Comparison of ENCODE assay signal across 8 cellular contexts in genomic region chr5:543755-544674, GRCh38. TPM values are rescaled to one million over a fixed set of nuclear protein-coding genes. Genes with fewer than 3 reads are reported as not detected.
DNase-seq lines count a peak whose midpoint lies in the region; ATAC-seq, FAIRE-seq and TF ChIP-seq lines count a peak whose summit lies in the region.

No MANE protein-coding gene starts in this region.

- CTCF ChIA-PET in OCI-LY7 (lab: Charles Lee; ENCODE audit: unreplicated experiment): no interaction called here

- H3K4me2 ChIP-seq in OCI-LY7 (ENCODE audit: low read length) (peak overlapping the region; percentile 71), hepatocyte (no peak overlapping the region)

- 10 to 44% (median 25%) methylated on average over 20 to 30 of the region's 30 CpGs for WGBS in spleen, 5 donors
- 89% methylated on average over 26 of the region's 30 CpGs for WGBS in hepatocyte (ENCODE audit: low lambda C conversion rate, missing lambda C conversion rate)

- FAIRE-seq in RCC 7860 (lab: Jason Lieb, UNC): no peak

- no peaks in the 10 kb centered on the region for H3K36me3 Mint-ChIP-seq in activated naive CD8-positive, alpha-beta T cell treated with anti-CD3 and anti-CD28 coated beads, Interleukin-2, amount 50 U/mL, for 24 hours (ENCODE audit: low read depth)

- H3K4me1 Mint-ChIP-seq in activated naive CD8-positive, alpha-beta T cell treated with anti-CD3 and anti-CD28 coated beads, Interleukin-2, amount 50 U/mL, for 24 hours: peaks cover 19% of the 10 kb centered on the region

- no peaks in the 10 kb centered on the region for H3K79me2 ChIP-seq in OCI-LY7 (ENCODE audit: insufficient read depth, low read depth, low read length)
- no peaks in the 10 kb centered on the region for H3K79me2 ChIP-seq in hepatocyte

- H3K36me3 ChIP-seq in OCI-LY7 (ENCODE audit: insufficient read depth, low read length) (no peaks in the 10 kb centered on the region), spleen (no peaks in the 10 kb centered on the region), hepatocyte (replicated peaks; ENCODE audit: insufficient read depth, low read depth) (no peaks in the 10 kb centered on the region)

- H3K9me3 Mint-ChIP-seq in activated naive CD8-positive, alpha-beta T cell treated with anti-CD3 and anti-CD28 coated beads, Interleukin-2, amount 50 U/mL, for 24 hours: no peaks in the 10 kb centered on the region

- H3K9me3 ChIP-seq in OCI-LY7 (ENCODE audit: low read length) (no peaks in the 10 kb centered on the region), spleen (peaks cover 0 to 4% (median 0%) of the 10 kb centered on the region in 8 donors), hepatocyte (ENCODE audit: low read depth) (no peaks in the 10 kb centered on the region)

- H3K27ac ChIP-seq in OCI-LY7 (ENCODE audit: low read depth, low read length, poor library complexity, severe bottlenecking): peak overlapping the region; percentile 48
- H3K27ac ChIP-seq in spleen: peak overlapping the region; percentile 16 to 82 (median 68)
- no peak overlapping the region for H3K27ac ChIP-seq in hepatocyte

- BruUV-seq in OCI-LY7 (replicated peaks; lab: Mats Ljungman, UMichigan): no TSS peak

- TF ChIP-seq POLR2A in spleen (IDR thresholded peaks at IDR 0.05): no peak

- H3K9me2 ChIP-seq in OCI-LY7 (ENCODE audit: insufficient read depth, low read length) (no peaks in the 10 kb centered on the region), hepatocyte (replicated peaks; ENCODE audit: insufficient read depth) (no peaks in the 10 kb centered on the region)

- peak; percentile 86 for ATAC-seq in GM18861 (IDR thresholded peaks at IDR 0.05; ENCODE audit: unreplicated experiment)
- peak; percentile 93 for ATAC-seq in HG02884 (IDR thresholded peaks at IDR 0.05; ENCODE audit: unreplicated experiment)
- ATAC-seq in activated naive CD8-positive, alpha-beta T cell treated with anti-CD3 and anti-CD28 coated beads, Interleukin-2, amount 50 U/mL, for 24 hours: peak; percentile 73

- H3K4me3 ChIP-seq in OCI-LY7 (ENCODE audit: low read depth, low read length, poor library complexity, severe bottlenecking) (peak overlapping the region; percentile 33), spleen (peak overlapping the region in 5 of 8 donors; percentile 2 to 58 (median 17)), hepatocyte (no peak overlapping the region)

- intact Hi-C loops in OCI-LY7 (cut with micrococcal nuclease; ENCODE audit: unreplicated experiment): loop anchor here (1.0 kb wide), 1 partner anchor 68 kb away; the partner anchor contains the start of gene CEP72
- intact Hi-C loops in spleen (cut with DNase I; ENCODE audit: low total_unique reads): no loop called here

- POLR2A ChIA-PET in OCI-LY7 (lab: Charles Lee): interaction anchor here (1.9 kb wide), 1 partner anchor 14 kb away, joined by 7 read pairs; no protein-coding TSS in a partner anchor

- H3K27me3 ChIP-seq in spleen (replicated peaks in 1 of 7): peaks cover 0 to 74% (median 51%) of the 10 kb centered on the region in 7 donors
- peaks cover 7% of the 10 kb centered on the region for H3K27me3 ChIP-seq in hepatocyte

- DNase-seq in OCI-LY7 (ENCODE audit: low spot score) (peak; percentile 90), spleen (peak; percentile 94), hepatocyte (ENCODE audit: low spot score) (no peak), HuH-7.5 (ENCODE audit: low spot score) (no peak), RCC 7860 (ENCODE audit: low spot score) (no peak)
- DNase-seq in activated naive CD8-positive, alpha-beta T cell treated with anti-CD3 and anti-CD28 coated beads, Interleukin-2, amount 50 U/mL, for 24 hours: peak; percentile 70

- no peaks in the 10 kb centered on the region for H4K20me1 ChIP-seq in OCI-LY7 (ENCODE audit: insufficient read depth, low read length)
- H4K20me1 ChIP-seq in hepatocyte (ENCODE audit: insufficient read depth, poor library complexity, severe bottlenecking): no peaks in the 10 kb centered on the region

- peak overlapping the region; percentile 56; the same call in 1 of the 2 replicates for H2AFZ ChIP-seq in OCI-LY7 (ENCODE audit: low read length)
- no peak overlapping the region for H2AFZ ChIP-seq in hepatocyte

- peaks cover 16% of the 10 kb centered on the region for H3K4me1 ChIP-seq in OCI-LY7 (ENCODE audit: insufficient read depth, low read length, poor library complexity, severe bottlenecking)
- peaks cover 12 to 38% (median 16%) of the 10 kb centered on the region in 6 donors for H3K4me1 ChIP-seq in spleen
- H3K4me1 ChIP-seq in hepatocyte (ENCODE audit: insufficient read depth): peaks cover 8% of the 10 kb centered on the region

- H3K27ac Mint-ChIP-seq in activated naive CD8-positive, alpha-beta T cell treated with anti-CD3 and anti-CD28 coated beads, Interleukin-2, amount 50 U/mL, for 24 hours: peak overlapping the region; percentile 59

- TF ChIP-seq CTCF in OCI-LY7 (conservative IDR thresholded peaks at IDR 0.05; ENCODE audit: low read length): no peak
- no peak for TF ChIP-seq CTCF in spleen (IDR thresholded peaks at IDR 0.05 in 8 of 11, conservative IDR thresholded peaks at IDR 0.05 in 3 of 11)
- no peak for TF ChIP-seq CTCF in hepatocyte (IDR thresholded peaks at IDR 0.05; ENCODE audit: poor library complexity)

- peaks cover 20% of the 10 kb centered on the region for H3K27me3 Mint-ChIP-seq in activated naive CD8-positive, alpha-beta T cell treated with anti-CD3 and anti-CD28 coated beads, Interleukin-2, amount 50 U/mL, for 24 hours

- H3K4me3 Mint-ChIP-seq in activated naive CD8-positive, alpha-beta T cell treated with anti-CD3 and anti-CD28 coated beads, Interleukin-2, amount 50 U/mL, for 24 hours: peak overlapping the region; percentile 17

RNA-seq across cellular contexts. Expression of gene SLC9A3, which starts 19.8 kb away (rescaled TPM):
- 4.3 and 6.9 TPM in 2 replicates for total RNA-seq in OCI-LY7 (2014; rRNA removed; shearing (Covaris generic))
- total RNA-seq in OCI-LY7 (2022): 2.0 and 2.7 TPM in 2 replicates
- 1 to 10 TPM; 1.0 to 3.2 (median 1.3) TPM for total RNA-seq in spleen
- polyA plus RNA-seq in spleen: 1 to 10 TPM; 1.5 to 1.8 (median 1.5) TPM
- total RNA-seq in hepatocyte: 6.7 and 7.4 TPM in 2 replicates
- 4.8 and 5.4 TPM in 2 replicates for polyA plus RNA-seq in hepatocyte

Comparison
In these comparisons a context has a peak if more than half of its experiments do, and no peak if none do; other contexts are left out.
1. DNase-seq: peak in OCI-LY7 (single experiment), activated naive CD8-positive, alpha-beta T cell treated with anti-CD3 and anti-CD28 coated beads, Interleukin-2, amount 50 U/mL, for 24 hours (single experiment) and spleen (single experiment); none in hepatocyte (single experiment), HuH-7.5 (single experiment) and RCC 7860 (single experiment).
2. Peak in every context shown above with its lines, with median percentiles within 50 percentile points of each other: ATAC-seq.